ENCODE assay signal across 9 cellular contexts in genomic region chr11:16791494-16791961, GRCh38. TPM values are rescaled to one million over a fixed set of nuclear protein-coding genes. Genes with fewer than 3 reads are reported as not detected.
DNase-seq lines count a peak whose midpoint lies in the region; ATAC-seq, FAIRE-seq and TF ChIP-seq lines count a peak whose summit lies in the region.
"Had no signal": no experiment of that assay in that cellular context is flagged by ENCODE, and none has a peak within 500 bp of the region (broad histone marks: within the 10 kb centered on the region; RNA-seq: fewer than 3 reads in every experiment).

No MANE protein-coding gene starts in this region.

- no peak for DNase-seq in activated CD4-positive, alpha-beta T cell treated with anti-CD3 and anti-CD28 coated beads for 36 hours
- DNase-seq in activated CD4-positive, alpha-beta T cell treated with anti-CD3 and anti-CD28 coated beads for 1 hour: no peak
- DNase-seq in astrocyte (ENCODE audit: low read depth) (peak; percentile 96), kidney epithelial cell (ENCODE audit: low read depth) (peak; percentile 90), tibial nerve (ENCODE audit: low spot score in 2 of 2) (peak in 1 of 2 donors; percentile 49), T-helper 2 cell (no peak), GM19240 (ENCODE audit: insufficient read length, low spot score) (no peak), NCI-H345 treated with DMSO at 0.1 percent for 48 hours (lab: John Stamatoyannopoulos, UW; ENCODE audit: unreplicated experiment) (no peak)
- DNase-seq: CD4-positive, CD25-positive, alpha-beta regulatory T cell had no signal

- no peaks in the 10 kb centered on the region for H4K20me1 ChIP-seq in astrocyte (ENCODE audit: insufficient read depth, low read length)

- intact Hi-C loops in activated CD4-positive, alpha-beta T cell treated with anti-CD3 and anti-CD28 coated beads for 36 hours (cut with DNase I, micrococcal nuclease): no loop called here

- POLR2A ChIA-PET in activated CD4-positive, alpha-beta T cell treated with anti-CD3 and anti-CD28 coated beads for 36 hours (lab: Charles Lee): no interaction called here

- H2AFZ ChIP-seq in astrocyte (ENCODE audit: low read depth, low read length): peak overlapping the region; percentile 52

- H3K27me3 ChIP-seq in astrocyte (ENCODE audit: insufficient read depth, low read length) (no peaks in the 10 kb centered on the region), kidney epithelial cell (ENCODE audit: control insufficient read depth, insufficient read depth, low read length) (no peaks in the 10 kb centered on the region), tibial nerve (no peaks in the 10 kb centered on the region)

- no peaks in the 10 kb centered on the region for H3K27me3 Mint-ChIP-seq in activated CD4-positive, alpha-beta T cell treated with anti-CD3 and anti-CD28 coated beads for 36 hours
- H3K27me3 Mint-ChIP-seq in astrocyte (ENCODE audit: low read depth, unreplicated experiment): no peaks in the 10 kb centered on the region
- H3K27me3 Mint-ChIP-seq: CD4-positive, CD25-positive, alpha-beta regulatory T cell had no signal

- peak; percentile 54 for ATAC-seq in activated CD4-positive, alpha-beta T cell treated with anti-CD3 and anti-CD28 coated beads for 36 hours

- H3K9me3 Mint-ChIP-seq in activated CD4-positive, alpha-beta T cell treated with anti-CD3 and anti-CD28 coated beads for 36 hours (ENCODE audit: low read depth): no peaks in the 10 kb centered on the region
- H3K9me3 Mint-ChIP-seq in astrocyte (ENCODE audit: unreplicated experiment): no peaks in the 10 kb centered on the region
- H3K9me3 Mint-ChIP-seq: CD4-positive, CD25-positive, alpha-beta regulatory T cell had no signal

- no peak for TF ChIP-seq CTCF in astrocyte (IDR thresholded peaks at IDR 0.05; ENCODE audit: insufficient read depth, low read depth, low read length)
- TF ChIP-seq CTCF in kidney epithelial cell (IDR thresholded peaks at IDR 0.05; ENCODE audit: insufficient read depth, low read length, poor library complexity, severe bottlenecking): no peak
- TF ChIP-seq CTCF in tibial nerve (IDR thresholded peaks at IDR 0.05): no peak

- H3K4me3 Mint-ChIP-seq in activated CD4-positive, alpha-beta T cell treated with anti-CD3 and anti-CD28 coated beads for 36 hours: no peak overlapping the region
- peak overlapping the region; percentile 61 for H3K4me3 Mint-ChIP-seq in astrocyte (ENCODE audit: unreplicated experiment)
- H3K4me3 Mint-ChIP-seq: CD4-positive, CD25-positive, alpha-beta regulatory T cell had no signal

- H3K4me1 ChIP-seq in astrocyte (ENCODE audit: insufficient read depth, low read length) (peaks cover 46% of the 10 kb centered on the region), tibial nerve (peaks cover 0 to 50% (median 9%) of the 10 kb centered on the region in 4 donors)

- peak in 1 of 2 donors; percentile 75 for TF ChIP-seq EP300 in tibial nerve (IDR thresholded peaks at IDR 0.05)

- H3K36me3 Mint-ChIP-seq in activated CD4-positive, alpha-beta T cell treated with anti-CD3 and anti-CD28 coated beads for 36 hours (ENCODE audit: low read depth): no peaks in the 10 kb centered on the region
- H3K36me3 Mint-ChIP-seq in astrocyte (ENCODE audit: low read depth, unreplicated experiment): no peaks in the 10 kb centered on the region
- H3K36me3 Mint-ChIP-seq: CD4-positive, CD25-positive, alpha-beta regulatory T cell had no signal

- H3K9ac ChIP-seq in astrocyte (ENCODE audit: low read length): peak overlapping the region; percentile 61

- WGBS in tibial nerve, 2 donors: 37 to 45% methylated on average over 9 of the region's 9 CpGs

- peak; percentile 100 for FAIRE-seq in astrocyte (lab: Jason Lieb, UNC)

- peak overlapping the region; percentile 84 for H3K4me2 ChIP-seq in astrocyte (ENCODE audit: low read length)

- no peaks in the 10 kb centered on the region for H3K79me2 ChIP-seq in astrocyte (ENCODE audit: insufficient read depth, low read length)

- H3K4me3 ChIP-seq in astrocyte (ENCODE audit: insufficient read depth, low read depth, low read length): peak overlapping the region; percentile 38
- no peak overlapping the region for H3K4me3 ChIP-seq in kidney epithelial cell (ENCODE audit: low read depth, low read length)
- no peak overlapping the region for H3K4me3 ChIP-seq in tibial nerve

- TF ChIP-seq POLR2A in tibial nerve (IDR thresholded peaks at IDR 0.05): no peak

- H3K36me3 ChIP-seq in astrocyte (ENCODE audit: insufficient read depth, low read length) (no peaks in the 10 kb centered on the region), kidney epithelial cell (ENCODE audit: control insufficient read depth, insufficient read depth, low read length) (no peaks in the 10 kb centered on the region), tibial nerve (peaks cover 0 to 47% (median 0%) of the 10 kb centered on the region in 3 donors)

- H3K4me1 Mint-ChIP-seq in activated CD4-positive, alpha-beta T cell treated with anti-CD3 and anti-CD28 coated beads for 36 hours: peaks cover 15% of the 10 kb centered on the region
- peaks cover 25% of the 10 kb centered on the region for H3K4me1 Mint-ChIP-seq in astrocyte (ENCODE audit: low read depth, unreplicated experiment)

- no peaks in the 10 kb centered on the region for H3K9me3 ChIP-seq in astrocyte (ENCODE audit: insufficient read depth, low read depth, low read length)
- no peaks in the 10 kb centered on the region for H3K9me3 ChIP-seq in tibial nerve

- H3K27ac ChIP-seq in astrocyte (ENCODE audit: low read depth, low read length) (peak overlapping the region; percentile 91), tibial nerve (peak overlapping the region in 3 of 4 donors; percentile 63 to 89 (median 83))

- CTCF ChIA-PET in activated CD4-positive, alpha-beta T cell treated with anti-CD3 and anti-CD28 coated beads for 36 hours (lab: Charles Lee): interaction anchor here (1.1 to 1.2 kb wide), 2 partner anchors 155 to 287 kb away, joined by 3 read pairs; no protein-coding TSS in a partner anchor

- peak overlapping the region; percentile 6 for H3K27ac Mint-ChIP-seq in activated CD4-positive, alpha-beta T cell treated with anti-CD3 and anti-CD28 coated beads for 36 hours
- H3K27ac Mint-ChIP-seq in astrocyte (ENCODE audit: unreplicated experiment): peak overlapping the region; percentile 98
- H3K27ac Mint-ChIP-seq: CD4-positive, CD25-positive, alpha-beta regulatory T cell had no signal

RNA-seq across cellular contexts. Expression of gene C11orf58, which starts 53.1 kb away (rescaled TPM):
- 100 to 1,000 TPM; 142 to 193 TPM for total RNA-seq in activated CD4-positive, alpha-beta T cell treated with anti-CD3 and anti-CD28 coated beads for 36 hours
- total RNA-seq in astrocyte: 159 and 162 TPM in 2 replicates
- total RNA-seq in kidney epithelial cell: 132 and 146 TPM in 2 replicates
- total RNA-seq in tibial nerve: 100 to 1,000 TPM; 136 to 170 (median 144) TPM

Comparison
In these comparisons a context has a peak if more than half of its experiments do, and no peak if none do; other contexts are left out.
1. DNase-seq: peak in astrocyte (single experiment) and kidney epithelial cell (single experiment); none in activated CD4-positive, alpha-beta T cell treated with anti-CD3 and anti-CD28 coated beads for 36 hours (single experiment), activated CD4-positive, alpha-beta T cell treated with anti-CD3 and anti-CD28 coated beads for 1 hour (single experiment), T-helper 2 cell (0 of 5), GM19240 (single experiment) and NCI-H345 treated with DMSO at 0.1 percent for 48 hours (single experiment).